8 cellular contexts compared by ENCODE assay signal in genomic region chr20:62066339-62066982, GRCh38. TPM values are rescaled to one million over a fixed set of nuclear protein-coding genes. Genes with fewer than 3 reads are reported as not detected.
DNase-seq lines count a peak whose midpoint lies in the region; ATAC-seq and TF ChIP-seq lines count a peak whose summit lies in the region.

No MANE protein-coding gene starts in this region.

- H3K27ac ChIP-seq in C4-2B (peak overlapping the region; percentile 81), OCI-LY3 (ENCODE audit: low read length) (peak overlapping the region; percentile 34; the same call in 1 of the 2 replicates), heart left ventricle (peak overlapping the region; percentile 74 to 94 (median 89)), trophoblast cell (ENCODE audit: low read depth, low read length) (peak overlapping the region; percentile 67), aorta (ENCODE audit: low read depth in 1 of 2, low read length in 2 of 2) (peak overlapping the region; percentile 72 to 83)

- H3K79me2 ChIP-seq in OCI-LY3 (ENCODE audit: low read length) (peaks cover 32% of the 10 kb centered on the region), trophoblast cell (ENCODE audit: control insufficient read depth, insufficient read depth, low read length, poor library complexity) (peaks cover 15% of the 10 kb centered on the region)

- peak overlapping the region; percentile 73 for H2BK5ac ChIP-seq in trophoblast cell (ENCODE audit: low read depth, low read length, poor library complexity)

- H3K4me3 ChIP-seq in OCI-LY3 (ENCODE audit: low read length) (peak overlapping the region; percentile 88), heart left ventricle (peak overlapping the region; percentile 60 to 87 (median 70)), trophoblast cell (ENCODE audit: low read depth, low read length) (peak overlapping the region; percentile 75), aorta (ENCODE audit: low read length in 2 of 2) (peak overlapping the region; percentile 60 to 91)

- peaks cover 4% of the 10 kb centered on the region; the same call in 1 of the 2 replicates for H3K27me3 ChIP-seq in OCI-LY3 (ENCODE audit: low read depth, low read length)
- no peaks in the 10 kb centered on the region for H3K27me3 ChIP-seq in heart left ventricle
- no peaks in the 10 kb centered on the region for H3K27me3 ChIP-seq in trophoblast cell (ENCODE audit: insufficient read depth, low read length)
- peaks cover 0 to 2% of the 10 kb centered on the region in 2 donors for H3K27me3 ChIP-seq in aorta (ENCODE audit: control insufficient read depth in 1 of 2, insufficient read depth in 2 of 2, low read length in 1 of 2)

- H2AFZ ChIP-seq in OCI-LY3 (ENCODE audit: low read depth, low read length) (peak overlapping the region; percentile 88), trophoblast cell (ENCODE audit: insufficient read depth, low read length, poor library complexity) (no peak overlapping the region)

- peak overlapping the region; percentile 83 for H3K27ac Mint-ChIP-seq in activated naive CD8-positive, alpha-beta T cell treated with anti-CD3 and anti-CD28 coated beads for 36 hours

- H3K23ac ChIP-seq in trophoblast cell (ENCODE audit: low read length), result no peak overlapping the region

- intact Hi-C loops in heart left ventricle (cut with DNase I), result loop anchor here (1.0 to 5.0 kb wide), 7 partner anchors 51 to 76 kb away; partner anchors contain the start of genes PSMA7 (in 4 of the 10), SS18L1 (in 4 of the 10) and LSM14B (in 2 of the 10)
- intact Hi-C loops in aorta (cut with DNase I), result loop anchor here (2.0 to 5.0 kb wide), 2 partner anchors 52 to 71 kb away; no protein-coding TSS in a partner anchor

- H3K9me3 Mint-ChIP-seq in activated naive CD8-positive, alpha-beta T cell treated with anti-CD3 and anti-CD28 coated beads for 36 hours, result no peaks in the 10 kb centered on the region

- peak overlapping the region; percentile 18 for H2BK120ac ChIP-seq in trophoblast cell (ENCODE audit: insufficient read depth, low read length, poor library complexity)

- TF ChIP-seq POLR2A in heart left ventricle (IDR thresholded peaks at IDR 0.05), result no peak

- TF ChIP-seq CTCF in C4-2B (conservative IDR thresholded peaks at IDR 0.05) (no peak), OCI-LY3 (IDR thresholded peaks at IDR 0.05; ENCODE audit: low read depth, low read length) (no peak), heart left ventricle (IDR thresholded peaks at IDR 0.05) (no peak)

- H3K4me2 ChIP-seq in OCI-LY3 (ENCODE audit: low read length) (peak overlapping the region; percentile 94), trophoblast cell (ENCODE audit: low read length) (peak overlapping the region; percentile 63)

- WGBS in heart left ventricle, 4 donors, result 0 to 1% (median 1%) methylated on average over 14 to 47 of the region's 47 CpGs
- no CpG with 5 or more reads among the region's 47 CpGs for WGBS in trophoblast cell (ENCODE audit: extremely low coverage, insufficient coverage, insufficient read length)
- WGBS in aorta, 2 donors, result 0 to 1% methylated on average over 45 to 47 of the region's 47 CpGs

- H3K4me1 ChIP-seq in OCI-LY3 (ENCODE audit: low read length), result peaks cover 13% of the 10 kb centered on the region
- H3K4me1 ChIP-seq in heart left ventricle, result peaks cover 2 to 41% (median 30%) of the 10 kb centered on the region in 12 donors
- peaks cover 18 to 25% of the 10 kb centered on the region in 2 experiments for H3K4me1 ChIP-seq in trophoblast cell (ENCODE audit: control insufficient read depth in 1 of 2, insufficient read depth in 2 of 2, low read length in 2 of 2)
- H3K4me1 ChIP-seq in aorta (ENCODE audit: control insufficient read depth in 1 of 2, insufficient read depth in 2 of 2, low read length in 2 of 2), result no peaks in the 10 kb centered on the region

- H3K36me3 Mint-ChIP-seq in activated naive CD8-positive, alpha-beta T cell treated with anti-CD3 and anti-CD28 coated beads for 36 hours, result no peaks in the 10 kb centered on the region

- no peak overlapping the region for H2BK12ac ChIP-seq in trophoblast cell (ENCODE audit: low read length)

- H3K9me3 ChIP-seq in OCI-LY3 (ENCODE audit: insufficient read depth, low read length) (no peaks in the 10 kb centered on the region), heart left ventricle (no peaks in the 10 kb centered on the region), trophoblast cell (ENCODE audit: insufficient read depth, low read depth, low read length) (no peaks in the 10 kb centered on the region), aorta (ENCODE audit: control insufficient read depth, low read length) (no peaks in the 10 kb centered on the region)

- peak overlapping the region; percentile 91 for H4K91ac ChIP-seq in trophoblast cell (ENCODE audit: low read depth, low read length)

- peaks cover 29% of the 10 kb centered on the region for H4K20me1 ChIP-seq in OCI-LY3 (ENCODE audit: insufficient read depth, low read length)

- peak overlapping the region; percentile 93 for H3K18ac ChIP-seq in trophoblast cell (ENCODE audit: low read length)

- H3K36me3 ChIP-seq in OCI-LY3 (replicated peaks; ENCODE audit: low read depth, low read length), result peaks cover 16% of the 10 kb centered on the region
- H3K36me3 ChIP-seq in heart left ventricle, result no peaks in the 10 kb centered on the region
- peaks cover 0 to 3% of the 10 kb centered on the region in 2 experiments for H3K36me3 ChIP-seq in trophoblast cell (ENCODE audit: control insufficient read depth in 1 of 2, insufficient read depth in 2 of 2, low read length in 2 of 2)
- no peaks in the 10 kb centered on the region for H3K36me3 ChIP-seq in aorta (ENCODE audit: control insufficient read depth in 1 of 2, insufficient read depth in 2 of 2, low read length in 1 of 2)

- peak; percentile 45 for DNase-seq in activated naive CD8-positive, alpha-beta T cell treated with anti-CD3 and anti-CD28 coated beads for 36 hours
- DNase-seq in heart left ventricle, result peak in 4 of 5 donors; percentile 50 to 80 (median 61)
- peak; percentile 56 to 74 for DNase-seq in trophoblast cell
- peak in 1 of 2 donors; percentile 65 for DNase-seq in aorta

- H3K4ac ChIP-seq in trophoblast cell (ENCODE audit: low read depth, low read length), result peak overlapping the region; percentile 73

- peaks cover 18% of the 10 kb centered on the region for H3K79me1 ChIP-seq in trophoblast cell (ENCODE audit: low read length)

- H4K12ac ChIP-seq in trophoblast cell (ENCODE audit: low read depth, low read length), result peak overlapping the region; percentile 90

- peak overlapping the region; percentile 87 for H3K9ac ChIP-seq in OCI-LY3 (ENCODE audit: low read length)
- peak overlapping the region; percentile 65 for H3K9ac ChIP-seq in trophoblast cell (ENCODE audit: low read length)

- H3K14ac ChIP-seq in trophoblast cell (ENCODE audit: low read length), result peak overlapping the region; percentile 74

- H4K8ac ChIP-seq in trophoblast cell (ENCODE audit: low read depth, low read length), result peak overlapping the region; percentile 89

- peaks cover 32% of the 10 kb centered on the region for H3K4me1 Mint-ChIP-seq in activated naive CD8-positive, alpha-beta T cell treated with anti-CD3 and anti-CD28 coated beads for 36 hours

- ATAC-seq in GM19324 (IDR thresholded peaks at IDR 0.05; ENCODE audit: low FRiP score, unreplicated experiment) (peak; percentile 36), HG03558 (IDR thresholded peaks at IDR 0.05; ENCODE audit: extremely low read depth, unreplicated experiment) (peak; percentile 2), heart left ventricle (peak in 3 of 4 donors; percentile 42 to 49 (median 46)), aorta (ENCODE audit: low FRiP score) (peak; percentile 49)

- no peaks in the 10 kb centered on the region for H3K27me3 Mint-ChIP-seq in activated naive CD8-positive, alpha-beta T cell treated with anti-CD3 and anti-CD28 coated beads for 36 hours

- H3K4me3 Mint-ChIP-seq in activated naive CD8-positive, alpha-beta T cell treated with anti-CD3 and anti-CD28 coated beads for 36 hours, result peak overlapping the region; percentile 83

- peak overlapping the region; percentile 59 for H2AK5ac ChIP-seq in trophoblast cell (ENCODE audit: low read length)

RNA-seq across cellular contexts. Expression of gene TAF4, which starts 0.8 kb away (rescaled TPM):
- 10 to 100 TPM; 15.2 to 16.4 TPM for total RNA-seq in activated naive CD8-positive, alpha-beta T cell treated with anti-CD3 and anti-CD28 coated beads for 36 hours
- 10 to 100 TPM in 7 of 9 donors, 1 to 10 TPM in 2; 7.8 to 37.7 (median 11.4) TPM for total RNA-seq in heart left ventricle
- polyA plus RNA-seq in heart left ventricle, result 1 to 10 TPM; 4.5 to 6.1 TPM
- polyA plus RNA-seq in trophoblast cell (2013), result 49.8 TPM in 2 replicates
- 10 to 100 TPM; 13.2 to 19.5 TPM for total RNA-seq in aorta
- polyA plus RNA-seq in aorta, result 1 to 10 TPM; 2.5 to 4.7 TPM

RNA-seq across cellular contexts. Expression of gene LSM14B, which starts 55.8 kb away (rescaled TPM):
- total RNA-seq in activated naive CD8-positive, alpha-beta T cell treated with anti-CD3 and anti-CD28 coated beads for 36 hours, result 10 to 100 TPM; 32.8 to 34.5 TPM
- 10 to 100 TPM; 38.6 to 64.7 (median 54.6) TPM for total RNA-seq in heart left ventricle
- 10 to 100 TPM; 26.1 to 60.0 TPM for polyA plus RNA-seq in heart left ventricle
- polyA plus RNA-seq in trophoblast cell (2013), result 38.6 and 39.1 TPM in 2 replicates
- total RNA-seq in aorta, result 10 to 100 TPM; 25.0 to 29.5 TPM
- 10 to 100 TPM; 14.5 to 14.8 TPM for polyA plus RNA-seq in aorta

Comparison
In these comparisons a context has a peak if more than half of its experiments do, and no peak if none do; other contexts are left out.
1. H3K27ac ChIP-seq: peak in every context shown above with its lines; median percentile 89 in heart left ventricle; 81 in C4-2B; 78 in aorta; 67 in trophoblast cell; 34 in OCI-LY3.